ENCODE assay signal across 12 cellular contexts in the genomic region with DNA sequence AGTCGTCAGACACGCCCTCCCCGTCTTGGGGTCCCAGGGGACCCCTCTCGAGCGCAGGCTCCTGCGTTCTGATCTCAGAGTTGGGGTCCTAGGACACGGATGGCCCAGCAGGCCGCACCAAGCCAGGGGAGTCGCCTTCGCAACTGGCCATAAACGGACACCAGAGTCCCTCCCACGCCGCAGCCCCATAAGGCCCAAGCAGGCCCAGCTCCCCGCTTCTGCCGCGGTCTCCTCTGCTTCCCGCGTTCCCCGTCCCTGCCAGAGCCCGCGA. TPM values are rescaled to one million over a fixed set of nuclear protein-coding genes. Genes with fewer than 3 reads are reported as not detected.
DNase-seq lines count a peak whose midpoint lies in the region; ATAC-seq and TF ChIP-seq lines count a peak whose summit lies in the region.
"Had no signal": no experiment of that assay in that cellular context is flagged by ENCODE, and none has a peak within 500 bp of the region (broad histone marks: within the 10 kb centered on the region; RNA-seq: fewer than 3 reads in every experiment).

No MANE protein-coding gene starts in this region.

- H3K27me3 ChIP-seq in thoracic aorta (replicated peaks; ENCODE audit: insufficient read depth): peaks cover 78% of the 10 kb centered on the region

- no peaks in the 10 kb centered on the region for H3K9me3 Mint-ChIP-seq in activated naive CD4-positive, alpha-beta T cell treated with anti-CD3 and anti-CD28 coated beads, Interleukin-2, amount 10 ng/mL, durations not matched to agents 7 days and 5 days
- no peaks in the 10 kb centered on the region for H3K9me3 Mint-ChIP-seq in activated naive CD4-positive, alpha-beta T cell treated with anti-CD3 and anti-CD28 coated beads, Interleukin-2, amount 50 U/mL, for 72 hours
- no peaks in the 10 kb centered on the region for H3K9me3 Mint-ChIP-seq in activated naive CD8-positive, alpha-beta T cell treated with anti-CD3 and anti-CD28 coated beads for 36 hours
- no peaks in the 10 kb centered on the region for H3K9me3 Mint-ChIP-seq in immature natural killer cell

- peaks cover 47% of the 10 kb centered on the region for H3K4me1 Mint-ChIP-seq in activated naive CD4-positive, alpha-beta T cell treated with anti-CD3 and anti-CD28 coated beads, Interleukin-2, amount 10 ng/mL, durations not matched to agents 7 days and 5 days
- peaks cover 53% of the 10 kb centered on the region for H3K4me1 Mint-ChIP-seq in activated naive CD8-positive, alpha-beta T cell treated with anti-CD3 and anti-CD28 coated beads for 36 hours
- H3K4me1 Mint-ChIP-seq in immature natural killer cell: peaks cover 53 to 60% of the 10 kb centered on the region in 2 donors

- peak overlapping the region; percentile 62 for H3K27ac Mint-ChIP-seq in activated naive CD4-positive, alpha-beta T cell treated with anti-CD3 and anti-CD28 coated beads, Interleukin-2, amount 10 ng/mL, durations not matched to agents 7 days and 5 days
- no peak overlapping the region for H3K27ac Mint-ChIP-seq in activated naive CD4-positive, alpha-beta T cell treated with anti-CD3 and anti-CD28 coated beads, Interleukin-2, amount 50 U/mL, for 72 hours
- no peak overlapping the region for H3K27ac Mint-ChIP-seq in activated naive CD8-positive, alpha-beta T cell treated with anti-CD3 and anti-CD28 coated beads for 36 hours
- no peak overlapping the region for H3K27ac Mint-ChIP-seq in immature natural killer cell

- no peak overlapping the region for H3K27ac ChIP-seq in thoracic aorta

- no peak for ATAC-seq in activated naive CD4-positive, alpha-beta T cell treated with anti-CD3 and anti-CD28 coated beads, Interleukin-2, amount 50 U/mL, for 72 hours
- ATAC-seq in thoracic aorta (ENCODE audit: insufficient number of reproducible peaks, low FRiP score, low read depth) (no peak), GM19035 (IDR thresholded peaks at IDR 0.05; ENCODE audit: unreplicated experiment) (no peak), GM18873 (IDR thresholded peaks at IDR 0.05; ENCODE audit: low FRiP score, unreplicated experiment) (no peak)
- ATAC-seq: Panc1 had no signal

- H3K36me3 ChIP-seq in thoracic aorta: no peaks in the 10 kb centered on the region

- POLR2A ChIA-PET in HEK293T (lab: Yijun Ruan, JAX): interaction anchor here (0.8 to 2.9 kb wide), 7 partner anchors 8 to 200 kb away, joined by 3 to 16 read pairs (median 3); no protein-coding TSS in a partner anchor

- no peak for TF ChIP-seq CTCF in thoracic aorta (IDR thresholded peaks at IDR 0.05)

- peaks cover 22% of the 10 kb centered on the region for H3K36me3 Mint-ChIP-seq in activated naive CD4-positive, alpha-beta T cell treated with anti-CD3 and anti-CD28 coated beads, Interleukin-2, amount 10 ng/mL, durations not matched to agents 7 days and 5 days
- H3K36me3 Mint-ChIP-seq in activated naive CD4-positive, alpha-beta T cell treated with anti-CD3 and anti-CD28 coated beads, Interleukin-2, amount 50 U/mL, for 72 hours: peaks cover 5 to 28% of the 10 kb centered on the region in 2 donors
- no peaks in the 10 kb centered on the region for H3K36me3 Mint-ChIP-seq in activated naive CD8-positive, alpha-beta T cell treated with anti-CD3 and anti-CD28 coated beads for 36 hours
- peaks cover 0 to 6% (median 4%) of the 10 kb centered on the region in 3 donors for H3K36me3 Mint-ChIP-seq in immature natural killer cell

- H3K27me3 Mint-ChIP-seq in activated naive CD4-positive, alpha-beta T cell treated with anti-CD3 and anti-CD28 coated beads, Interleukin-2, amount 10 ng/mL, durations not matched to agents 7 days and 5 days: peaks cover 98% of the 10 kb centered on the region
- peaks cover 91% of the 10 kb centered on the region for H3K27me3 Mint-ChIP-seq in activated naive CD8-positive, alpha-beta T cell treated with anti-CD3 and anti-CD28 coated beads for 36 hours
- H3K27me3 Mint-ChIP-seq in immature natural killer cell (ENCODE audit: low read depth in 3 of 3): peaks cover 42 to 56% (median 51%) of the 10 kb centered on the region in 3 donors

- H3K4me3 ChIP-seq in thoracic aorta: peak overlapping the region; percentile 65

- CTCF ChIA-PET in activated naive CD4-positive, alpha-beta T cell treated with anti-CD3 and anti-CD28 coated beads, Interleukin-2, amount 10 ng/mL, durations not matched to agents 7 days and 5 days (lab: Charles Lee): no interaction called here
- CTCF ChIA-PET in HEK293T (lab: Yijun Ruan, JAX): no interaction called here

- H3K9me3 ChIP-seq in thoracic aorta: no peaks in the 10 kb centered on the region

- peaks cover 17 to 74% of the 10 kb centered on the region in 2 donors for H3K4me1 ChIP-seq in thoracic aorta (ENCODE audit: control insufficient read depth in 1 of 2, low read depth in 2 of 2)

- DNase-seq in activated naive CD4-positive, alpha-beta T cell treated with anti-CD3 and anti-CD28 coated beads, Interleukin-2, amount 10 ng/mL, durations not matched to agents 7 days and 5 days: no peak
- no peak for DNase-seq in activated naive CD4-positive, alpha-beta T cell treated with anti-CD3 and anti-CD28 coated beads, Interleukin-2, amount 50 U/mL, for 72 hours (ENCODE audit: low spot score in 2 of 2)
- DNase-seq in activated naive CD8-positive, alpha-beta T cell treated with anti-CD3 and anti-CD28 coated beads for 36 hours: no peak
- DNase-seq in immature natural killer cell (no peak), thoracic aorta (ENCODE audit: low spot score) (no peak), HEK293T (ENCODE audit: extremely low spot score) (no peak)
- DNase-seq: activated CD4-positive, CD25-positive, alpha-beta regulatory T cell; NCI-H187 had no signal

- no peak overlapping the region for H3K4me3 Mint-ChIP-seq in activated naive CD4-positive, alpha-beta T cell treated with anti-CD3 and anti-CD28 coated beads, Interleukin-2, amount 10 ng/mL, durations not matched to agents 7 days and 5 days
- H3K4me3 Mint-ChIP-seq in activated naive CD8-positive, alpha-beta T cell treated with anti-CD3 and anti-CD28 coated beads for 36 hours: peak overlapping the region; percentile 59
- peak overlapping the region in 3 of 5 donors; percentile 29 to 70 (median 54) for H3K4me3 Mint-ChIP-seq in immature natural killer cell

TF ChIP-seq in HEK293T, 16 proteins besides CTCF, POLR2A, EP300 and RAD21:
- TF ChIP-seq ELF4 (IDR thresholded peaks at IDR 0.05) (no peak), BHLHE40 (IDR thresholded peaks at IDR 0.05; ENCODE audit: borderline replicate concordance) (no peak), FOXM1 (IDR thresholded peaks at IDR 0.05; ENCODE audit: borderline replicate concordance) (no peak), NFRKB (IDR thresholded peaks at IDR 0.05) (no peak), HDGF (IDR thresholded peaks at IDR 0.05; ENCODE audit: borderline replicate concordance) (no peak), L3MBTL2 (conservative IDR thresholded peaks at IDR 0.05) (no peak), LEF1 (IDR thresholded peaks at IDR 0.05; ENCODE audit: borderline replicate concordance) (no peak), SP1 (IDR thresholded peaks at IDR 0.05) (no peak), FOXK2 (IDR thresholded peaks at IDR 0.05) (no peak), ARNT (IDR thresholded peaks at IDR 0.05) (no peak), FOXA1 (IDR thresholded peaks at IDR 0.05) (no peak), SUZ12 (IDR thresholded peaks at IDR 0.05) (no peak), ZNF384 (IDR thresholded peaks at IDR 0.05) (no peak)

RNA-seq across cellular contexts. Expression of gene DMRTA2, which starts 0.6 kb away (rescaled TPM):
- total RNA-seq in activated naive CD4-positive, alpha-beta T cell treated with anti-CD3 and anti-CD28 coated beads, Interleukin-2, amount 50 U/mL, for 72 hours: not detected
- under 1 TPM in 1 of 2 experiments, not detected in 1; 0.08 TPM for total RNA-seq in activated naive CD8-positive, alpha-beta T cell treated with anti-CD3 and anti-CD28 coated beads for 36 hours
- polyA plus RNA-seq in immature natural killer cell: not detected
- total RNA-seq in thoracic aorta: under 1 TPM; 0.28 to 0.41 TPM
- total RNA-seq: ureter had no signal
